ENCODE assay signal across 17 cellular contexts in genomic region chr4:110533590-110533910, GRCh38. TPM values are rescaled to one million over a fixed set of nuclear protein-coding genes. Genes with fewer than 3 reads are reported as not detected.
DNase-seq lines count a peak whose midpoint lies in the region; ATAC-seq, FAIRE-seq and TF ChIP-seq lines count a peak whose summit lies in the region.
"Had no signal": no experiment of that assay in that cellular context is flagged by ENCODE, and none has a peak within 500 bp of the region (broad histone marks: within the 10 kb centered on the region; RNA-seq: fewer than 3 reads in every experiment).

No MANE protein-coding gene starts in this region.

- H3K27ac Mint-ChIP-seq in stimulated activated effector memory CD8-positive, alpha-beta T cell treated with anti-CD3 and anti-CD28 coated beads, Interleukin-12 subunit alpha, Interleukin-12 subunit beta, amount 100 ng/mL, for 72 hours, result no peak overlapping the region
- H3K27ac Mint-ChIP-seq: activated CD4-positive, alpha-beta T cell treated with anti-CD3 and anti-CD28 coated beads, Interleukin-2, amount 10 ng/mL, durations not matched to agents 7 days and 5 days; naive B cell had no signal

- TF ChIP-seq CTCF in A549 (IDR thresholded peaks at IDR 0.05), result no peak
- no peak for TF ChIP-seq CTCF in mammary epithelial cell (conservative IDR thresholded peaks at IDR 0.05 in 1 of 2, IDR thresholded peaks at IDR 0.05 in 1 of 2; ENCODE audit: extremely low read depth in 1 of 2, insufficient read depth in 1 of 2, low read depth in 1 of 2, low read length in 2 of 2)
- TF ChIP-seq CTCF in testis (IDR thresholded peaks at IDR 0.05), result no peak

- no TSS peak for BruUV-seq in mammary epithelial cell (replicated peaks; lab: Mats Ljungman, UMichigan)

- WGBS in A549 (ENCODE audit: missing lambda C conversion rate), result 65% methylated on average over 2 of the region's 2 CpGs
- WGBS in mammary epithelial cell (ENCODE audit: low coverage, missing lambda C conversion rate), result 90% methylated on average over 2 of the region's 2 CpGs
- WGBS in testis, 2 donors, result 69 to 72% methylated on average over 2 of the region's 2 CpGs
- WGBS in aorta, 2 donors, result 27 to 33% methylated on average over 2 of the region's 2 CpGs

- intact Hi-C loops in mammary epithelial cell (cut with micrococcal nuclease), result no loop called here
- intact Hi-C loops in testis (cut with DNase I; ENCODE audit: low total_unique reads), result no loop called here
- intact Hi-C loops in aorta (cut with DNase I), result no loop called here

- CTCF ChIA-PET in A549 (lab: Yijun Ruan, JAX) (interaction anchor here (1.3 kb wide), 1 partner anchor 529 kb away, joined by 4 read pairs; no protein-coding TSS in a partner anchor), mammary epithelial cell (lab: Charles Lee; ENCODE audit: low non-redundant PET) (no interaction called here)

- no peak for TF ChIP-seq POLR2A in A549 (IDR thresholded peaks at IDR 0.05; ENCODE audit: low read length)
- TF ChIP-seq POLR2A in testis (IDR thresholded peaks at IDR 0.05), result no peak

- no peak for FAIRE-seq in A549 (lab: Jason Lieb, UNC)
- FAIRE-seq: HTR-8/SVneo had no signal

- dilution Hi-C loops in mammary epithelial cell (cut with HindIII; ENCODE audit: low sequenced_read_pairs), result no loop called here

- H3K9me3 Mint-ChIP-seq in stimulated activated effector memory CD8-positive, alpha-beta T cell treated with anti-CD3 and anti-CD28 coated beads, Interleukin-12 subunit alpha, Interleukin-12 subunit beta, amount 100 ng/mL, for 72 hours, result no peaks in the 10 kb centered on the region
- H3K9me3 Mint-ChIP-seq: activated CD4-positive, alpha-beta T cell treated with anti-CD3 and anti-CD28 coated beads, Interleukin-2, amount 10 ng/mL, durations not matched to agents 7 days and 5 days had no signal

- no peaks in the 10 kb centered on the region for H3K4me1 Mint-ChIP-seq in stimulated activated effector memory CD8-positive, alpha-beta T cell treated with anti-CD3 and anti-CD28 coated beads, Interleukin-12 subunit alpha, Interleukin-12 subunit beta, amount 100 ng/mL, for 72 hours
- H3K4me1 Mint-ChIP-seq: naive B cell had no signal

- TF ChIP-seq EP300 in A549 (IDR thresholded peaks at IDR 0.05), result no peak

- H3K27ac ChIP-seq in A549 (peak overlapping the region; percentile 39 to 55; a peak in 4 of 6 replicates), KOPT-K1 (ENCODE audit: low read depth, low read length, poor library complexity, severe bottlenecking) (peak overlapping the region; percentile 74), mammary epithelial cell (ENCODE audit: insufficient read depth, low read depth, low read length) (peak overlapping the region; percentile 65), testis (no peak overlapping the region), aorta (ENCODE audit: low read depth in 1 of 2, low read length in 2 of 2) (peak overlapping the region in 1 of 2 donors; percentile 12)

- ATAC-seq in A549 (no peak), aorta (ENCODE audit: low FRiP score) (no peak), HG03521 (IDR thresholded peaks at IDR 0.05; ENCODE audit: unreplicated experiment) (no peak)
- ATAC-seq in stimulated activated effector memory CD8-positive, alpha-beta T cell treated with anti-CD3 and anti-CD28 coated beads, Interleukin-12 subunit alpha, Interleukin-12 subunit beta, amount 100 ng/mL, for 72 hours, result no peak
- ATAC-seq: left lobe of liver had no signal

- in situ Hi-C loops in mammary epithelial cell (cut with MboI; ENCODE audit: low sequenced_read_pairs in 2 of 2), result no loop called here

- H3K27me3 ChIP-seq in mammary epithelial cell (ENCODE audit: insufficient read depth, low read length) (no peaks in the 10 kb centered on the region), testis (no peaks in the 10 kb centered on the region), aorta (ENCODE audit: control insufficient read depth in 1 of 2, insufficient read depth in 2 of 2, low read length in 1 of 2) (no peaks in the 10 kb centered on the region)

- DNase-seq in A549 (ENCODE audit: low read depth in 1 of 2, low spot score in 1 of 2), result no peak
- no peak for DNase-seq in mammary epithelial cell
- peak; percentile 51 to 64 for DNase-seq in lung microvascular endothelial cell (ENCODE audit: low read depth in 2 of 2)
- no peak for DNase-seq in testis
- DNase-seq in aorta, result no peak
- DNase-seq in stimulated activated effector memory CD8-positive, alpha-beta T cell treated with anti-CD3 and anti-CD28 coated beads, Interleukin-12 subunit alpha, Interleukin-12 subunit beta, amount 100 ng/mL, for 72 hours (ENCODE audit: low spot score in 2 of 2), result no peak
- DNase-seq: activated CD4-positive, alpha-beta T cell treated with anti-CD3 and anti-CD28 coated beads, Interleukin-2, amount 10 ng/mL, durations not matched to agents 7 days and 5 days; activated T-cell treated with anti-CD3 and anti-CD28 coated beads, Interleukin-2, amount 50 U/mL, for 48 hours; COR-L47; naive B cell; NK-92 treated with Interleukin-12 subunit alpha and Interleukin-12 subunit beta, amount 100 ng/mL, for 24 hours; SIG-M5; substantia nigra had no signal

- no peak overlapping the region for H3K9ac ChIP-seq in mammary epithelial cell (ENCODE audit: insufficient read depth, low read length)

- no peaks in the 10 kb centered on the region for H3K79me2 ChIP-seq in mammary epithelial cell (ENCODE audit: insufficient read depth, low read length)

- POLR2A ChIA-PET in A549 (lab: Yijun Ruan, JAX), result no interaction called here

- no peak for TF ChIP-seq RAD21 in A549 (conservative IDR thresholded peaks at IDR 0.05 in 1 of 2, IDR thresholded peaks at IDR 0.05 in 1 of 2)

- H3K36me3 Mint-ChIP-seq in stimulated activated effector memory CD8-positive, alpha-beta T cell treated with anti-CD3 and anti-CD28 coated beads, Interleukin-12 subunit alpha, Interleukin-12 subunit beta, amount 100 ng/mL, for 72 hours, result no peaks in the 10 kb centered on the region
- H3K36me3 Mint-ChIP-seq: naive B cell had no signal

- H3K9me3 ChIP-seq in A549, result 0 out of 3 replicates have a peak, but pooled peaks cover 2% of the 10 kb centered on the region
- peaks cover 21% of the 10 kb centered on the region for H3K9me3 ChIP-seq in KOPT-K1 (ENCODE audit: insufficient read depth, low read length, poor library complexity, severe bottlenecking)
- peaks cover 4% of the 10 kb centered on the region for H3K9me3 ChIP-seq in mammary epithelial cell (replicated peaks; ENCODE audit: insufficient read depth, low read length)
- H3K9me3 ChIP-seq in testis, result no peaks in the 10 kb centered on the region
- no peaks in the 10 kb centered on the region for H3K9me3 ChIP-seq in aorta (ENCODE audit: control insufficient read depth, low read length)

- no peaks in the 10 kb centered on the region for H4K20me1 ChIP-seq in mammary epithelial cell (ENCODE audit: insufficient read depth, low read length)

- H3K36me3 ChIP-seq in KOPT-K1 (ENCODE audit: insufficient read depth, low read length) (peaks cover 18% of the 10 kb centered on the region; the same call in 1 of the 2 replicates), mammary epithelial cell (ENCODE audit: insufficient read depth, low read length) (no peaks in the 10 kb centered on the region), testis (ENCODE audit: low read depth, missing control alignments) (no peaks in the 10 kb centered on the region), aorta (ENCODE audit: control insufficient read depth in 1 of 2, insufficient read depth in 2 of 2, low read length in 1 of 2) (no peaks in the 10 kb centered on the region)

- no peak overlapping the region for H3K4me3 ChIP-seq in A549
- no peak overlapping the region for H3K4me3 ChIP-seq in mammary epithelial cell (replicated peaks in 1 of 3; ENCODE audit: insufficient read depth in 1 of 3, low read depth in 2 of 3, low read length in 3 of 3)
- no peak overlapping the region for H3K4me3 ChIP-seq in testis
- peak overlapping the region in 1 of 2 donors; percentile 34 for H3K4me3 ChIP-seq in aorta (ENCODE audit: low read length in 2 of 2)

- H3K4me1 ChIP-seq in A549, result peaks cover 11% of the 10 kb centered on the region; the same call in 2 of the 3 replicates
- H3K4me1 ChIP-seq in mammary epithelial cell (ENCODE audit: insufficient read depth, low read length), result peaks cover 4% of the 10 kb centered on the region
- H3K4me1 ChIP-seq in testis, result no peaks in the 10 kb centered on the region
- H3K4me1 ChIP-seq in aorta (ENCODE audit: control insufficient read depth in 1 of 2, insufficient read depth in 2 of 2, low read length in 2 of 2), result no peaks in the 10 kb centered on the region

- peak overlapping the region; percentile 58; the same call in 2 of the 3 replicates for H3K4me2 ChIP-seq in A549
- H3K4me2 ChIP-seq in mammary epithelial cell (ENCODE audit: insufficient read depth, low read depth, low read length), result peak overlapping the region; percentile 11

- H3K4me3 Mint-ChIP-seq in stimulated activated effector memory CD8-positive, alpha-beta T cell treated with anti-CD3 and anti-CD28 coated beads, Interleukin-12 subunit alpha, Interleukin-12 subunit beta, amount 100 ng/mL, for 72 hours, result no peak overlapping the region
- H3K4me3 Mint-ChIP-seq: activated CD4-positive, alpha-beta T cell treated with anti-CD3 and anti-CD28 coated beads, Interleukin-2, amount 10 ng/mL, durations not matched to agents 7 days and 5 days; naive B cell had no signal

- H2AFZ ChIP-seq in mammary epithelial cell (ENCODE audit: low read depth, low read length), result peak overlapping the region; percentile 40

TF ChIP-seq in A549, 52 proteins besides CTCF, POLR2A, EP300 and RAD21 (continues in another document):
- TF ChIP-seq CEBPB (IDR thresholded peaks at IDR 0.05), result no peak
- TF ChIP-seq RNF2 (IDR thresholded peaks at IDR 0.05; ENCODE audit: borderline replicate concordance, low read depth), result no peak
- no peak for TF ChIP-seq HEYL (CRISPR knock-in tag; IDR thresholded peaks at IDR 0.05)

RNA-seq across cellular contexts. Expression of gene ENPEP, which starts 57.6 kb away (rescaled TPM):
- polyA plus RNA-seq in A549 (2011; rRNA removed) (0.21 and 0.62 TPM in 2 replicates), A549 (2017; fragmentation: RNase III; extraction: RNeasy Plus Mini Kit Qiagen cat#74134 plus additional on column Dnase treatment) (0.09 to 0.18 TPM (median 0.12 TPM) in 3 replicates), mammary epithelial cell (not detected), testis (ENCODE audit: insufficient read depth, low read depth, low replicate concordance) (1.7 TPM), aorta (1 to 10 TPM in 1 of 2 donors, not detected in 1; 4.3 TPM)
- 0.01 and 0.03 TPM in 2 replicates for polyA plus RNA-seq in A549 (2012; cell fraction: cytosol; rRNA removed)
- polyA plus RNA-seq in A549 (2012; cell fraction: nucleus; rRNA removed), result 0.01 and 0.02 TPM in 2 replicates
- 0.10 and 0.58 TPM in 2 replicates for polyA minus RNA-seq in A549 (2011; rRNA and poly(A)+ RNA removed)
- total RNA-seq in mammary epithelial cell (not detected), lung microvascular endothelial cell (under 0.01 TPM in 1 of 2 replicates, not detected in the other), testis (1 to 10 TPM; 1.7 to 2.4 TPM), aorta (1 to 10 TPM; 4.8 to 7.4 TPM)
- polyA minus RNA-seq in mammary epithelial cell, result not detected

Comparison
In these comparisons a context has a peak if more than half of its experiments do, and no peak if none do; other contexts are left out.
1. DNase-seq: peak in lung microvascular endothelial cell (2 of 2); none in A549 (0 of 2), mammary epithelial cell (single experiment), testis (single experiment), aorta (0 of 2) and stimulated activated effector memory CD8-positive, alpha-beta T cell treated with anti-CD3 and anti-CD28 coated beads, Interleukin-12 subunit alpha, Interleukin-12 subunit beta, amount 100 ng/mL, for 72 hours (0 of 2).
2. H3K27ac ChIP-seq: peak in A549 (2 of 2), KOPT-K1 (single experiment) and mammary epithelial cell (single experiment); none in testis (0 of 2).